Comparison of ENCODE assay signal across 1 cellular context in the genomic region with DNA sequence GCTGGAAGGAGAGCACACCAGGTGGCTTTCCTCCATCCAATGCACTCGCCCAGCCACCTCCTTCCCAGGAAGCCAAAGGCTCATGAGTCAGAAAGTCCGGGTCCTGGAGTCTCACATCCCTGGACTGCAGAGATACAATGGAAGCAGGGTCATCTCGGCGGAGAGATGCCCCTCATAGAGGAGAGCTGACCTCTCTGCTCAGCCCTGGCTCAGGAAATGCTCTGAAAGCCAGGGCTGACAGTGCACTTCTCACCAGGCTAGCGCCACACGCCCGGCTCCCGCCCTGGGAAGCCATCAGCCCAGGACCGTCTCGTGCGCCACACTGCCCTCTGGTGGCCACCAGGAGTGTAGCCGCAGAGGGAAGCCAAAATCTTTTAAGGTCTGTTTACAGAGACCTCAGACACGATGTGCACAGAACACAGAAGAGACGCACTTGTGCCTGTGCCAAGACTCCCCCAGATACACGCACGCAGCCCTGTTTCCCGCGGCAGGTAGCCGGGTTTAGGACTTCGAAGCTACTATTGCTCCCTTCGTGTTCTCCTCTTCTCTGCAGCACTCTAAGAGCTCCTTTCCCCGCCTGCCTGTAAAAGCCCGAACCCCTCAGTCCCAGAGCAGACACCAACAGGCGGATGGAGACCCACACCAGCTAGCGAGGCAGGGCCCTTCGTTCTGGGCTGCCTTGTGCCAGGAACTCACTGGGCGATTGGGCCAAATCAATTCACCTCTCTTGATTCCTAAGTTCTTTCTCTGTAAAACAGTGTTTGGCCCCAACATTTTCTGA.
TF ChIP-seq lines count a peak whose summit lies in the region.

No MANE protein-coding gene starts in this region.

TF ChIP-seq in GM12878, 131 proteins besides CTCF, POLR2A, EP300 and RAD21 (continued from another document):
- TF ChIP-seq, protein P1, sequence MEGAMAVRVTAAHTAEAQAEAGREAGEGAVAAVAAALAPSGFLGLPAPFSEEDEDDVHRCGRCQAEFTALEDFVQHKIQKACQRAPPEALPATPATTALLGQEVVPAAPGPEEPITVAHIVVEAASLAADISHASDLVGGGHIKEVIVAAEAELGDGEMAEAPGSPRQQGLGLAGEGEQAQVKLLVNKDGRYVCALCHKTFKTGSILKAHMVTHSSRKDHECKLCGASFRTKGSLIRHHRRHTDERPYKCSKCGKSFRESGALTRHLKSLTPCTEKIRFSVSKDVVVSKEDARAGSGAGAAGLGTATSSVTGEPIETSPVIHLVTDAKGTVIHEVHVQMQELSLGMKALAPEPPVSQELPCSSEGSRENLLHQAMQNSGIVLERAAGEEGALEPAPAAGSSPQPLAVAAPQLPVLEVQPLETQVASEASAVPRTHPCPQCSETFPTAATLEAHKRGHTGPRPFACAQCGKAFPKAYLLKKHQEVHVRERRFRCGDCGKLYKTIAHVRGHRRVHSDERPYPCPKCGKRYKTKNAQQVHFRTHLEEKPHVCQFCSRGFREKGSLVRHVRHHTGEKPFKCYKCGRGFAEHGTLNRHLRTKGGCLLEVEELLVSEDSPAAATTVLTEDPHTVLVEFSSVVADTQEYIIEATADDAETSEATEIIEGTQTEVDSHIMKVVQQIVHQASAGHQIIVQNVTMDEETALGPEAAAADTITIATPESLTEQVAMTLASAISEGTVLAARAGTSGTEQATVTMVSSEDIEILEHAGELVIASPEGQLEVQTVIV (IDR thresholded peaks at IDR 0.05; ENCODE audit: borderline replicate concordance, partially characterized antibody), result no peak
- TF ChIP-seq YY1 (IDR thresholded peaks at IDR 0.05; ENCODE audit: low read depth, low read length) (peak; percentile 83), MYB (IDR thresholded peaks at IDR 0.05; ENCODE audit: borderline replicate concordance, low read depth, low read length) (no peak), POU2F2 (IDR thresholded peaks at IDR 0.05; ENCODE audit: borderline replicate concordance, low read depth, low read length) (0 out of 3 replicates have a peak, but pooled peaks have one; percentile 15), SMC3 (IDR thresholded peaks at IDR 0.05; ENCODE audit: borderline replicate concordance, low read length) (peak; percentile 72), SRF (IDR thresholded peaks at IDR 0.05; ENCODE audit: low read depth in 2 of 2, low read length in 2 of 2) (no peak), WRNIP1 (IDR thresholded peaks at IDR 0.05; ENCODE audit: borderline replicate concordance, low read depth, low read length) (no peak), KDM1A (IDR thresholded peaks at IDR 0.05; ENCODE audit: borderline replicate concordance) (no peak), ZBTB4 (CRISPR knock-in tag; IDR thresholded peaks at IDR 0.05) (no peak), CBX5 (IDR thresholded peaks at IDR 0.05; ENCODE audit: low read depth) (no peak)
